ENCODE assay signal across 11 cellular contexts in the genomic region with DNA sequence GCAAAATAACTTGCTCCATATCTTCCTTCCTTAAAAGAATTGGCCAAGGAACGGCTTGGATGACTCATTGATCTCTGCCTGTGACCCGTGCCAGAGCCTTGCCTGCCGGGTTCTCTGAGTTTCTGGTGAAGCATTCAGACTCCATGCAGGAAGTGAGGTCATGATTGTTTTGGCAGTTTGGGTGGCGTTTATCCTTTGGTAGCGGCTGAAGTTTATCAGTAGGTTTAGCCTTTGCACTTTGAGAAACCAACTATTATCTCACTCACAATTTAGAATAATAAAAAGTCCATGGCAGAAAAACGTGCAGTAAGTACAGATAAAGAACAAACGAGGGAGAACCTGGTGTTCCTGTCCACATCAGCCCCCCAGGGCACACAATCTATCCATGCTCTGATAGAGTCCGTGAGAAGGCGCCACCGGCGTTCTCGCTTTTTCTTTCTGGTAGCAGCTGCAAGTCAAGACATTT. TPM values are rescaled to one million over a fixed set of nuclear protein-coding genes. Genes with fewer than 3 reads are reported as not detected.
A peak's percentile ranks its signal among the peaks of the same experiment; 100 is the strongest.
DNase-seq lines count a peak whose midpoint lies in the region; ATAC-seq lines count a peak whose summit lies in the region.
"Had no signal": no experiment of that assay in that cellular context is flagged by ENCODE, and none has a peak within 500 bp of the region (broad histone marks: within the 10 kb centered on the region; RNA-seq: fewer than 3 reads in every experiment).

No MANE protein-coding gene starts in this region.

- no peak overlapping the region for H4K5ac ChIP-seq in mesendoderm (ENCODE audit: low read length)

- no peak overlapping the region for H4K8ac ChIP-seq in mesendoderm (ENCODE audit: low read depth, low read length)

- no peak overlapping the region for H2BK5ac ChIP-seq in mesendoderm (ENCODE audit: low read length)

- H3K18ac ChIP-seq in mesendoderm (ENCODE audit: low read length) = no peak overlapping the region

- H3K27ac ChIP-seq in epithelial cell of prostate = peak overlapping the region; percentile 33
- H3K27ac ChIP-seq in mesendoderm (ENCODE audit: low read depth, low read length) = no peak overlapping the region

- no peak overlapping the region for H3K9ac ChIP-seq in mesendoderm (ENCODE audit: low read length)

- H2BK15ac ChIP-seq in mesendoderm (replicated peaks; ENCODE audit: low read depth) = no peak overlapping the region

- no peaks in the 10 kb centered on the region for H3K79me1 ChIP-seq in mesendoderm (ENCODE audit: low read length)

- no peak overlapping the region for H3K23ac ChIP-seq in mesendoderm (ENCODE audit: low read length)

- CTCF ChIA-PET in T-cell (lab: Charles Lee) = no interaction called here

- no peaks in the 10 kb centered on the region for H3K27me3 ChIP-seq in mesendoderm (ENCODE audit: insufficient read depth, low read length, poor library complexity)

- no peak overlapping the region for H2AK5ac ChIP-seq in mesendoderm (ENCODE audit: low read length)

- H3K4me1 Mint-ChIP-seq in T-cell = peaks cover 0 to 4% (median 0%) of the 10 kb centered on the region in 3 donors
- H3K4me1 Mint-ChIP-seq: activated naive CD4-positive, alpha-beta T cell treated with anti-CD3 and anti-CD28 coated beads, Interleukin-2, amount 50 U/mL, for 24 hours had no signal

- no peak overlapping the region for H3K4me3 ChIP-seq in mesendoderm (ENCODE audit: low read length)

- no peaks in the 10 kb centered on the region for H3K36me3 Mint-ChIP-seq in T-cell
- H3K36me3 Mint-ChIP-seq: activated naive CD4-positive, alpha-beta T cell treated with anti-CD3 and anti-CD28 coated beads, Interleukin-2, amount 50 U/mL, for 24 hours had no signal

- WGBS in mesendoderm (ENCODE audit: extremely low coverage, insufficient coverage, low lambda C conversion rate) = no CpG with 5 or more reads among the region's 12 CpGs

- POLR2A ChIA-PET in T-cell (lab: Charles Lee) = no interaction called here

- no peak overlapping the region for H3K56ac ChIP-seq in mesendoderm (ENCODE audit: low read length)

- ATAC-seq in T-cell (replicated peaks in 1 of 4) = no peak

- no peaks in the 10 kb centered on the region for H3K27me3 Mint-ChIP-seq in T-cell
- H3K27me3 Mint-ChIP-seq: activated naive CD4-positive, alpha-beta T cell treated with anti-CD3 and anti-CD28 coated beads, Interleukin-2, amount 50 U/mL, for 24 hours had no signal

- no peaks in the 10 kb centered on the region for H3K79me2 ChIP-seq in mesendoderm (ENCODE audit: control insufficient read depth, insufficient read depth, low read length)

- H3K4me2 ChIP-seq in mesendoderm (ENCODE audit: low read length) = no peak overlapping the region

- H3K9me3 Mint-ChIP-seq in T-cell = peaks cover 0 to 2% (median 0%) of the 10 kb centered on the region in 3 donors
- H3K9me3 Mint-ChIP-seq: activated naive CD4-positive, alpha-beta T cell treated with anti-CD3 and anti-CD28 coated beads, Interleukin-2, amount 50 U/mL, for 24 hours had no signal

- no peaks in the 10 kb centered on the region for H3K36me3 ChIP-seq in mesendoderm (ENCODE audit: control insufficient read depth, insufficient read depth, low read length)

- no peak overlapping the region for H3K4ac ChIP-seq in mesendoderm (ENCODE audit: low read depth, low read length)

- no peak overlapping the region for H2BK120ac ChIP-seq in mesendoderm (ENCODE audit: low read depth, low read length)

- in situ Hi-C loops in ACHN (cut with HindIII; ENCODE audit: low pct_ligation_motif_present, low pct_unique_long_range_greater_than_20kb, low sequenced_read_pairs) = no loop called here

- H3K27ac Mint-ChIP-seq in T-cell = no peak overlapping the region
- H3K27ac Mint-ChIP-seq: activated naive CD4-positive, alpha-beta T cell treated with anti-CD3 and anti-CD28 coated beads, Interleukin-2, amount 50 U/mL, for 24 hours had no signal

- peak; percentile 72 for DNase-seq in ACHN
- peak; percentile 98 for DNase-seq in NCI-H226
- DNase-seq in epithelial cell of prostate (ENCODE audit: low read depth, low spot score) = peak; percentile 77
- DNase-seq in mesendoderm = peak; percentile 56
- DNase-seq in NCI-H345 treated with DMSO at 0.1 percent for 48 hours (lab: John Stamatoyannopoulos, UW; ENCODE audit: unreplicated experiment) = no peak
- DNase-seq in hippocampal formation (lab: John Stamatoyannopoulos, UW) = no peak
- no peak for DNase-seq in activated CD4-positive, alpha-beta T cell treated with anti-CD3 and anti-CD28 coated beads for 48 hours
- DNase-seq in T-cell = no peak
- DNase-seq: midbrain, SIG-M5 had no signal

- no peak overlapping the region for H3K4me3 Mint-ChIP-seq in T-cell
- H3K4me3 Mint-ChIP-seq: activated naive CD4-positive, alpha-beta T cell treated with anti-CD3 and anti-CD28 coated beads, Interleukin-2, amount 50 U/mL, for 24 hours had no signal

- no peaks in the 10 kb centered on the region for H3K4me1 ChIP-seq in mesendoderm (ENCODE audit: control insufficient read depth, low read depth, low read length)

RNA-seq across cellular contexts. Expression of gene CTAGE1, which starts 15.0 kb away (rescaled TPM):
- 0.03 TPM for polyA plus RNA-seq in mesendoderm (2013, experiment 1 of 2)
- 0.07 TPM for polyA plus RNA-seq in mesendoderm (2013, experiment 2 of 2)
- total RNA-seq in T-cell = not detected

Comparison
In these comparisons a context has a peak if more than half of its experiments do, and no peak if none do; other contexts are left out.
1. DNase-seq: peak in ACHN (single experiment), NCI-H226 (single experiment), epithelial cell of prostate (single experiment) and mesendoderm (single experiment); none in NCI-H345 treated with DMSO at 0.1 percent for 48 hours (single experiment), hippocampal formation (0 of 2), activated CD4-positive, alpha-beta T cell treated with anti-CD3 and anti-CD28 coated beads for 48 hours (single experiment) and T-cell (0 of 34).